Comparison of ENCODE assay signal across 14 cellular contexts in the genomic region with DNA sequence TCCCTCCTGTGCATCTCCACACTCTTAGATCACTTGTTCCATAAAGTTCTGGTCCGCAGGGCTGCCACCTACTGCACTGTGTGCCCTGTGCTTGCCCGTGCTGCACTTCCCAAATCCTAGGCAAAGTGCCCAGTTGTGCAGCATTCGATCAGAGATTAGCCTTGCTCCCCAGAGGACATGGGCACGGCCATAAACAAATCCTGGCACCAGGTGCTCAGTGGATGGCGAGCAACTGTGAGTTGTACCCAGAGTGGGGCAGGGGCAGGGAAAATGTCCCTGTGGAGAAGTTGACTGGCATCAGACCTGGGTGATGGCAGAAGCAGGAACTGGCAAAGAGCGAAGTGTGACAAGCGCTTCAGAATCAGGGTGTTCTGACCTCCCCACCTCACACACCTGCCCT. TPM values are rescaled to one million over a fixed set of nuclear protein-coding genes. Genes with fewer than 3 reads are reported as not detected.
A peak's percentile ranks its signal among the peaks of the same experiment; 100 is the strongest.
DNase-seq lines count a peak whose midpoint lies in the region; ATAC-seq and TF ChIP-seq lines count a peak whose summit lies in the region.
"Had no signal": no experiment of that assay in that cellular context is flagged by ENCODE, and none has a peak within 500 bp of the region (broad histone marks: within the 10 kb centered on the region; RNA-seq: fewer than 3 reads in every experiment).

No MANE protein-coding gene starts in this region.

- peak overlapping the region; percentile 53 for H3K27ac ChIP-seq in endodermal cell (ENCODE audit: low read depth, low read length)
- H3K27ac ChIP-seq in spleen = peak overlapping the region in 1 of 8 donors; percentile 88
- no peak overlapping the region for H3K27ac ChIP-seq in colonic mucosa
- no peak overlapping the region for H3K27ac ChIP-seq in thyroid gland
- H3K27ac ChIP-seq: foreskin keratinocyte had no signal

- H3K9me3 ChIP-seq in endodermal cell (ENCODE audit: control insufficient read depth, low read length) (no peaks in the 10 kb centered on the region), spleen (no peaks in the 10 kb centered on the region), colonic mucosa (no peaks in the 10 kb centered on the region), thyroid gland (no peaks in the 10 kb centered on the region)
- H3K9me3 ChIP-seq: neutrophil had no signal

- CTCF ChIA-PET in activated CD4-positive, alpha-beta T cell treated with anti-CD3 and anti-CD28 coated beads, Interleukin-2, amount 10 ng/mL, durations not matched to agents 7 days and 5 days (lab: Charles Lee) = interaction anchor here (1.2 kb wide), 1 partner anchor 20 kb away, joined by 3 read pairs; no protein-coding TSS in a partner anchor

- DNase-seq in activated CD4-positive, alpha-beta T cell treated with anti-CD3 and anti-CD28 coated beads, Interleukin-2, amount 10 ng/mL, durations not matched to agents 7 days and 5 days = no peak
- no peak for DNase-seq in activated CD4-positive, alpha-beta T cell treated with anti-CD3 and anti-CD28 coated beads for 1 hour
- peak; percentile 20 for DNase-seq in NCI-H69 (lab: John Stamatoyannopoulos, UW)
- no peak for DNase-seq in endodermal cell
- DNase-seq in spleen = peak; percentile 40
- DNase-seq in colonic mucosa = no peak
- no peak for DNase-seq in thyroid gland
- DNase-seq: activated CD8-positive, alpha-beta memory T cell treated with anti-CD3 and anti-CD28 coated beads, Interleukin-2, amount 50 U/mL, for 48 hours; foreskin keratinocyte; H7; NCI-H1930; PC-3 had no signal

- H3K36me3 Mint-ChIP-seq in activated CD4-positive, alpha-beta T cell treated with anti-CD3 and anti-CD28 coated beads, Interleukin-2, amount 10 ng/mL, durations not matched to agents 7 days and 5 days (ENCODE audit: low read depth) = peaks cover 26% of the 10 kb centered on the region
- H3K36me3 Mint-ChIP-seq in endodermal cell (ENCODE audit: low read depth) = peaks cover 32% of the 10 kb centered on the region

- no peaks in the 10 kb centered on the region for H3K9me3 Mint-ChIP-seq in activated CD4-positive, alpha-beta T cell treated with anti-CD3 and anti-CD28 coated beads, Interleukin-2, amount 10 ng/mL, durations not matched to agents 7 days and 5 days
- no peaks in the 10 kb centered on the region for H3K9me3 Mint-ChIP-seq in endodermal cell

- no peak overlapping the region for H3K4me3 ChIP-seq in endodermal cell (ENCODE audit: low read length)
- no peak overlapping the region for H3K4me3 ChIP-seq in spleen
- H3K4me3 ChIP-seq in colonic mucosa = no peak overlapping the region
- no peak overlapping the region for H3K4me3 ChIP-seq in thyroid gland (replicated peaks in 1 of 3)

- no peaks in the 10 kb centered on the region for H3K27me3 ChIP-seq in endodermal cell (ENCODE audit: control insufficient read depth, insufficient read depth, low read length, poor library complexity, severe bottlenecking)
- H3K27me3 ChIP-seq in spleen (replicated peaks in 1 of 7) = peaks cover 0 to 23% (median 6%) of the 10 kb centered on the region in 7 donors
- H3K27me3 ChIP-seq in colonic mucosa = peaks cover 22% of the 10 kb centered on the region
- H3K27me3 ChIP-seq in thyroid gland = no peaks in the 10 kb centered on the region
- H3K27me3 ChIP-seq: foreskin keratinocyte had no signal

- peak overlapping the region; percentile 97 for H3K27ac Mint-ChIP-seq in activated CD4-positive, alpha-beta T cell treated with anti-CD3 and anti-CD28 coated beads, Interleukin-2, amount 10 ng/mL, durations not matched to agents 7 days and 5 days
- no peak overlapping the region for H3K27ac Mint-ChIP-seq in endodermal cell

- H3K27me3 Mint-ChIP-seq in activated CD4-positive, alpha-beta T cell treated with anti-CD3 and anti-CD28 coated beads, Interleukin-2, amount 10 ng/mL, durations not matched to agents 7 days and 5 days = no peaks in the 10 kb centered on the region
- H3K27me3 Mint-ChIP-seq in endodermal cell (ENCODE audit: insufficient read depth) = no peaks in the 10 kb centered on the region

- POLR2A ChIA-PET in activated CD4-positive, alpha-beta T cell treated with anti-CD3 and anti-CD28 coated beads, Interleukin-2, amount 10 ng/mL, durations not matched to agents 7 days and 5 days (lab: Charles Lee) = no interaction called here

- H3K36me3 ChIP-seq in endodermal cell (ENCODE audit: control insufficient read depth, insufficient read depth, low read length) = peaks cover 33% of the 10 kb centered on the region
- no peaks in the 10 kb centered on the region for H3K36me3 ChIP-seq in spleen
- no peaks in the 10 kb centered on the region for H3K36me3 ChIP-seq in colonic mucosa
- H3K36me3 ChIP-seq in thyroid gland = no peaks in the 10 kb centered on the region
- H3K36me3 ChIP-seq: neutrophil had no signal

- no peak overlapping the region for H3K9ac ChIP-seq in endodermal cell (ENCODE audit: extremely low read depth, low read length, poor library complexity, severe bottlenecking)
- H3K9ac ChIP-seq in colonic mucosa (ENCODE audit: low read depth in 2 of 2, low read length in 2 of 2) = no peak overlapping the region

- H3K4me1 Mint-ChIP-seq in activated CD4-positive, alpha-beta T cell treated with anti-CD3 and anti-CD28 coated beads, Interleukin-2, amount 10 ng/mL, durations not matched to agents 7 days and 5 days = peaks cover 69% of the 10 kb centered on the region
- peaks cover 46% of the 10 kb centered on the region for H3K4me1 Mint-ChIP-seq in endodermal cell

- peaks cover 8% of the 10 kb centered on the region for H3K4me1 ChIP-seq in endodermal cell (ENCODE audit: control insufficient read depth, insufficient read depth, low read length)
- peaks cover 20 to 89% (median 38%) of the 10 kb centered on the region in 6 donors for H3K4me1 ChIP-seq in spleen
- H3K4me1 ChIP-seq in colonic mucosa = no peaks in the 10 kb centered on the region
- peaks cover 17 to 27% of the 10 kb centered on the region in 2 donors for H3K4me1 ChIP-seq in thyroid gland

- no peak for TF ChIP-seq POLR2A in spleen (IDR thresholded peaks at IDR 0.05)
- no peak for TF ChIP-seq POLR2A in thyroid gland (IDR thresholded peaks at IDR 0.05)

- ATAC-seq in HG02610 (IDR thresholded peaks at IDR 0.05; ENCODE audit: unreplicated experiment) = no peak
- ATAC-seq: foreskin keratinocyte, PC-3 had no signal

- 84 to 87% methylated on average over 7 of the region's 7 CpGs for WGBS in endodermal cell (ENCODE audit: insufficient coverage in 1 of 2, insufficient read length in 1 of 2), 2 experiments
- WGBS in spleen, 5 donors = 67 to 78% (median 73%) methylated on average over 3 to 7 of the region's 7 CpGs
- 81% methylated on average over 7 of the region's 7 CpGs for WGBS in thyroid gland, 2 donors

- no peak overlapping the region for H3K4me3 Mint-ChIP-seq in activated CD4-positive, alpha-beta T cell treated with anti-CD3 and anti-CD28 coated beads, Interleukin-2, amount 10 ng/mL, durations not matched to agents 7 days and 5 days
- no peak overlapping the region for H3K4me3 Mint-ChIP-seq in endodermal cell

- intact Hi-C loops in spleen (cut with DNase I; ENCODE audit: low total_unique reads) (no loop called here), colonic mucosa (cut with DNase I) (no loop called here), thyroid gland (cut with DNase I) (no loop called here)

- TF ChIP-seq CTCF in endodermal cell (conservative IDR thresholded peaks at IDR 0.05) = no peak
- TF ChIP-seq CTCF in spleen (IDR thresholded peaks at IDR 0.05 in 8 of 11, conservative IDR thresholded peaks at IDR 0.05 in 3 of 11) = no peak
- TF ChIP-seq CTCF in colonic mucosa (IDR thresholded peaks at IDR 0.05) = no peak
- TF ChIP-seq CTCF in thyroid gland (IDR thresholded peaks at IDR 0.05) = no peak

RNA-seq across cellular contexts. Expression of gene FADS2, which starts 4.7 kb away (rescaled TPM):
- total RNA-seq in activated CD4-positive, alpha-beta T cell treated with anti-CD3 and anti-CD28 coated beads, Interleukin-2, amount 10 ng/mL, durations not matched to agents 7 days and 5 days = 100 to 1,000 TPM; 128 to 135 TPM
- total RNA-seq in endodermal cell = 100 to 1,000 TPM; 344 to 381 TPM
- 632 TPM for polyA plus RNA-seq in endodermal cell (2013, experiment 1 of 2)
- polyA plus RNA-seq in endodermal cell (2013, experiment 2 of 2) = 646 TPM
- 10 to 100 TPM in 5 of 7 donors, 1 to 10 TPM in 2; 2.8 to 20.6 (median 11.1) TPM for total RNA-seq in spleen
- 10 to 100 TPM in 2 of 3 donors, 1 to 10 TPM in 1; 5.5 to 16.8 (median 14.6) TPM for polyA plus RNA-seq in spleen
- total RNA-seq in colonic mucosa = 10 to 100 TPM; 13.9 to 38.6 TPM
- total RNA-seq in thyroid gland = 1 to 10 TPM; 2.8 to 9.3 (median 7.0) TPM

RNA-seq across cellular contexts. Expression of gene FADS1, which starts 16.0 kb away (rescaled TPM):
- total RNA-seq in activated CD4-positive, alpha-beta T cell treated with anti-CD3 and anti-CD28 coated beads, Interleukin-2, amount 10 ng/mL, durations not matched to agents 7 days and 5 days = 10 to 100 TPM; 25.7 to 27.1 TPM
- total RNA-seq in endodermal cell (100 to 1,000 TPM; 127 to 138 TPM), spleen (10 to 100 TPM in 6 of 7 donors, 1 to 10 TPM in 1; 8.6 to 25.6 (median 12.9) TPM), colonic mucosa (10 to 100 TPM in 1 of 2 donors, 1 to 10 TPM in 1; 6.9 to 17.4 TPM), thyroid gland (10 to 100 TPM in 3 of 4 donors, 1 to 10 TPM in 1; 6.8 to 17.3 (median 13.9) TPM)
- polyA plus RNA-seq in endodermal cell (2013, experiment 1 of 2) = 197 TPM
- 191 TPM for polyA plus RNA-seq in endodermal cell (2013, experiment 2 of 2)
- 1 to 10 TPM; 2.2 to 6.7 (median 3.3) TPM for polyA plus RNA-seq in spleen

RNA-seq across cellular contexts. Expression of gene FEN1, which starts 40.0 kb away (rescaled TPM):
- total RNA-seq in activated CD4-positive, alpha-beta T cell treated with anti-CD3 and anti-CD28 coated beads, Interleukin-2, amount 10 ng/mL, durations not matched to agents 7 days and 5 days = 100 to 1,000 TPM in 1 of 2 experiments, 10 to 100 TPM in 1; 98.6 to 118 TPM
- 10 to 100 TPM; 66.7 to 81.8 TPM for total RNA-seq in endodermal cell
- 52.7 TPM for polyA plus RNA-seq in endodermal cell (2013, experiment 1 of 2)
- polyA plus RNA-seq in endodermal cell (2013, experiment 2 of 2) = 49.1 TPM
- 10 to 100 TPM in 5 of 7 donors, 1 to 10 TPM in 2; 8.9 to 17.2 (median 14.8) TPM for total RNA-seq in spleen
- polyA plus RNA-seq in spleen = 10 to 100 TPM in 2 of 3 donors, 1 to 10 TPM in 1; 7.3 to 16.7 (median 15.9) TPM
- total RNA-seq in colonic mucosa = 10 to 100 TPM; 14.4 to 67.9 TPM
- 1 to 10 TPM; 4.1 to 6.3 (median 5.2) TPM for total RNA-seq in thyroid gland

RNA-seq across cellular contexts. Expression of gene TMEM258, which starts 40.4 kb away (rescaled TPM):
- 100 to 1,000 TPM; 154 to 160 TPM for total RNA-seq in activated CD4-positive, alpha-beta T cell treated with anti-CD3 and anti-CD28 coated beads, Interleukin-2, amount 10 ng/mL, durations not matched to agents 7 days and 5 days
- 100 to 1,000 TPM; 174 to 180 TPM for total RNA-seq in endodermal cell
- 351 TPM for polyA plus RNA-seq in endodermal cell (2013, experiment 1 of 2)
- 284 TPM for polyA plus RNA-seq in endodermal cell (2013, experiment 2 of 2)
- 10 to 100 TPM; 52.4 to 85.2 (median 62.0) TPM for total RNA-seq in spleen
- polyA plus RNA-seq in spleen = 100 to 1,000 TPM; 122 to 185 (median 125) TPM
- 100 to 1,000 TPM; 119 to 149 TPM for total RNA-seq in colonic mucosa
- total RNA-seq in thyroid gland = 10 to 100 TPM; 28.0 to 57.9 (median 48.1) TPM

RNA-seq across cellular contexts. Expression of gene FADS3, which starts 58.6 kb away (rescaled TPM):
- 1 to 10 TPM; 2.9 to 3.7 TPM for total RNA-seq in activated CD4-positive, alpha-beta T cell treated with anti-CD3 and anti-CD28 coated beads, Interleukin-2, amount 10 ng/mL, durations not matched to agents 7 days and 5 days
- total RNA-seq in endodermal cell (10 to 100 TPM; 24.8 to 28.4 TPM), spleen (10 to 100 TPM; 26.3 to 40.8 (median 32.0) TPM), colonic mucosa (10 to 100 TPM; 10.4 to 13.3 TPM), thyroid gland (10 to 100 TPM; 25.2 to 37.6 (median 31.2) TPM)
- polyA plus RNA-seq in endodermal cell (2013, experiment 1 of 2) = 13.6 TPM
- polyA plus RNA-seq in endodermal cell (2013, experiment 2 of 2) = 15.8 TPM
- 10 to 100 TPM; 39.3 to 63.6 (median 52.7) TPM for polyA plus RNA-seq in spleen

Comparison
In these comparisons a context has a peak if more than half of its experiments do, and no peak if none do; other contexts are left out.
1. DNase-seq: peak in NCI-H69 (single experiment) and spleen (single experiment); none in activated CD4-positive, alpha-beta T cell treated with anti-CD3 and anti-CD28 coated beads, Interleukin-2, amount 10 ng/mL, durations not matched to agents 7 days and 5 days (single experiment), activated CD4-positive, alpha-beta T cell treated with anti-CD3 and anti-CD28 coated beads for 1 hour (single experiment), endodermal cell (single experiment), colonic mucosa (single experiment) and thyroid gland (0 of 2).
2. RNA of gene FADS1, which starts 16.0 kb away (total RNA-seq): 127 to 138 TPM in endodermal cell; 25.7 to 27.1 TPM in activated CD4-positive, alpha-beta T cell treated with anti-CD3 and anti-CD28 coated beads, Interleukin-2, amount 10 ng/mL, durations not matched to agents 7 days and 5 days, 6.9 to 17.4 TPM in colonic mucosa, 6.8 to 17.3 TPM in thyroid gland and 8.6 to 25.6 TPM in spleen; every median in the first group is over 4 times any median in the second.